34 cellular contexts compared by ENCODE assay signal in the genomic region with DNA sequence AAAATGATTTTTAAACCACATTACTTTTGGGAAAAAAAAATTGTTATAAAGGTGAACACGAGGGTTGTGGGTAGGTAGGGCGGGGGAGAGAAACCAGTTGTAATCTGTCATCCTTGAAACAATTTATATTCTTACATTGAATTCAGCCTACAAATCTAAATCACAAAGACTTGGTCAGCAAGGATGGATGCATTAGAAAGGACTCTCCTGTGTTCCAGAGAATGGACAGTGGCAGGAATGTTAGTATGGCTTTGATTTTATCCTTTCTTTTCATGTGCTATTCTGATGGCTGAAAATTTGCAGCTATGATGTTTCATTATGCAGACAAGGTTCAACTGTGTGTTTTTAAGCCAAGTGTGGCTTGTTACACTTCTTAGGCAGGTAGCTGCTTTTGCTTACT.
"Had no signal": no experiment of that assay in that cellular context is flagged by ENCODE, and none has a peak within 500 bp of the region (broad histone marks: within the 10 kb centered on the region; RNA-seq: fewer than 3 reads in every experiment).

No MANE protein-coding gene starts in this region.

- FAIRE-seq: bronchial epithelial cell, colon, TTC549 had no signal

- H3K9me3 ChIP-seq: MG63, Peyer's patch, SJSA1, SK-N-SH had no signal

- DNase-seq: activated CD4-positive, alpha-beta T cell treated with anti-CD3 and anti-CD28 coated beads for 36 hours; activated CD4-positive, alpha-beta T cell treated with anti-CD3 and anti-CD28 coated beads, Interleukin-2, amount 10 ng/mL, durations not matched to agents 7 days and 5 days; activated CD4-positive, alpha-beta T cell treated with anti-CD3 and anti-CD28 coated beads, Interleukin-2, amount 50 U/mL, for 48 hours; activated CD8-positive, alpha-beta T cell treated with anti-CD3 and anti-CD28 coated beads, Interleukin-2, amount 10 ng/mL, durations not matched to agents 7 days and 5 days; activated naive CD4-positive, alpha-beta T cell treated with anti-CD3 and anti-CD28 coated beads, Interleukin-2, amount 10 ng/mL, durations not matched to agents 7 days and 5 days; activated naive CD8-positive, alpha-beta T cell treated with anti-CD3 and anti-CD28 coated beads, Interleukin-2, amount 50 U/mL, for 24 hours; activated T-cell treated with anti-CD3 and anti-CD28 coated beads, Interleukin-2, amount 50 U/mL, for 4 hours; anterior cingulate cortex; caudate nucleus; cerebellar nuclear complex; MG63; NCI-H1048; NCI-H1105 treated with DMSO at 0.1 percent for 48 hours; NCI-H1436; NCI-H1694 treated with DMSO at 0.1 percent for 48 hours; NCI-H2029; NCI-H345; NCI-H524 treated with DMSO at 0.1 percent for 48 hours; NCI-H748 treated with DMSO at 0.1 percent for 48 hours; PC-3; Peyer's patch; RPMI8226; SHP77 treated with DMSO at 0.1 percent for 48 hours; SK-N-SH had no signal

- H3K4me3 Mint-ChIP-seq: activated CD4-positive, alpha-beta T cell treated with anti-CD3 and anti-CD28 coated beads for 36 hours; activated CD4-positive, alpha-beta T cell treated with anti-CD3 and anti-CD28 coated beads, Interleukin-2, amount 10 ng/mL, durations not matched to agents 7 days and 5 days; activated CD8-positive, alpha-beta T cell treated with anti-CD3 and anti-CD28 coated beads, Interleukin-2, amount 10 ng/mL, durations not matched to agents 7 days and 5 days; activated naive CD4-positive, alpha-beta T cell treated with anti-CD3 and anti-CD28 coated beads, Interleukin-2, amount 10 ng/mL, durations not matched to agents 7 days and 5 days; activated naive CD8-positive, alpha-beta T cell; activated naive CD8-positive, alpha-beta T cell treated with anti-CD3 and anti-CD28 coated beads, Interleukin-2, amount 50 U/mL, for 24 hours; activated T-cell treated with anti-CD3 and anti-CD28 coated beads, Interleukin-2, amount 50 U/mL, for 4 hours; activated T-helper 1 cell treated with anti-CD3 and anti-CD28 coated beads, Interleukin-12 subunit alpha, Interleukin-12 subunit beta, Interleukin-2, Interleukin-4 antibody, amounts not matched to agents 30 ng/mL and 10 ng/mL and 1 ng/mL, durations not matched to agents 14 hours and 24 hours and 36 hours; brain; T-helper 1 cell treated with Interleukin-12 subunit alpha and Interleukin-12 subunit beta and Interleukin-4 antibody, amounts not matched to agents 30 μg/mL and 1 μg/mL, for 36 hours; T-helper 2 cell treated with Interferon-gamma antibody and Interleukin-4, amounts not matched to agents 5 μg/mL and 100 μg/mL, for 36 hours had no signal

- H3K27ac Mint-ChIP-seq: activated CD4-positive, alpha-beta T cell treated with anti-CD3 and anti-CD28 coated beads for 36 hours; activated CD4-positive, alpha-beta T cell treated with anti-CD3 and anti-CD28 coated beads, Interleukin-2, amount 10 ng/mL, durations not matched to agents 7 days and 5 days; activated CD8-positive, alpha-beta T cell treated with anti-CD3 and anti-CD28 coated beads, Interleukin-2, amount 10 ng/mL, durations not matched to agents 7 days and 5 days; activated naive CD4-positive, alpha-beta T cell treated with anti-CD3 and anti-CD28 coated beads, Interleukin-2, amount 10 ng/mL, durations not matched to agents 7 days and 5 days; activated naive CD8-positive, alpha-beta T cell; activated naive CD8-positive, alpha-beta T cell treated with anti-CD3 and anti-CD28 coated beads, Interleukin-2, amount 50 U/mL, for 24 hours; activated T-helper 1 cell treated with anti-CD3 and anti-CD28 coated beads, Interleukin-12 subunit alpha, Interleukin-12 subunit beta, Interleukin-2, Interleukin-4 antibody, amounts not matched to agents 30 ng/mL and 10 ng/mL and 1 ng/mL, durations not matched to agents 14 hours and 24 hours and 36 hours; T-helper 1 cell treated with Interleukin-12 subunit alpha and Interleukin-12 subunit beta and Interleukin-4 antibody, amounts not matched to agents 30 μg/mL and 1 μg/mL, for 36 hours; T-helper 2 cell treated with Interferon-gamma antibody and Interleukin-4, amounts not matched to agents 5 μg/mL and 100 μg/mL, for 36 hours had no signal

- H3K36me3 Mint-ChIP-seq: activated naive CD4-positive, alpha-beta T cell treated with anti-CD3 and anti-CD28 coated beads, Interleukin-2, amount 10 ng/mL, durations not matched to agents 7 days and 5 days; activated naive CD8-positive, alpha-beta T cell; brain had no signal

- H3K4me1 ChIP-seq: Peyer's patch, SJSA1 had no signal

- H3K9ac ChIP-seq: SK-N-SH had no signal

- H3K27me3 ChIP-seq: Peyer's patch, SJSA1 had no signal

- H3K9me3 Mint-ChIP-seq: activated CD4-positive, alpha-beta T cell treated with anti-CD3 and anti-CD28 coated beads, Interleukin-2, amount 10 ng/mL, durations not matched to agents 7 days and 5 days; activated naive CD4-positive, alpha-beta T cell treated with anti-CD3 and anti-CD28 coated beads, Interleukin-2, amount 10 ng/mL, durations not matched to agents 7 days and 5 days; activated naive CD8-positive, alpha-beta T cell treated with anti-CD3 and anti-CD28 coated beads, Interleukin-2, amount 50 U/mL, for 24 hours; activated T-cell treated with anti-CD3 and anti-CD28 coated beads, Interleukin-2, amount 50 U/mL, for 4 hours; activated T-helper 1 cell treated with anti-CD3 and anti-CD28 coated beads, Interleukin-12 subunit alpha, Interleukin-12 subunit beta, Interleukin-2, Interleukin-4 antibody, amounts not matched to agents 30 ng/mL and 10 ng/mL and 1 ng/mL, durations not matched to agents 14 hours and 24 hours and 36 hours; brain; T-helper 1 cell treated with Interleukin-12 subunit alpha and Interleukin-12 subunit beta and Interleukin-4 antibody, amounts not matched to agents 30 μg/mL and 1 μg/mL, for 36 hours; T-helper 2 cell treated with Interferon-gamma antibody and Interleukin-4, amounts not matched to agents 5 μg/mL and 100 μg/mL, for 36 hours had no signal

- H3K36me3 ChIP-seq: MG63, Peyer's patch, SJSA1 had no signal

- H3K4me2 ChIP-seq: SK-N-SH had no signal

- H3K4me3 ChIP-seq: MG63, Peyer's patch, SJSA1 had no signal

- ATAC-seq: activated CD4-positive, alpha-beta T cell treated with anti-CD3 and anti-CD28 coated beads for 36 hours; activated CD4-positive, CD25-positive, alpha-beta regulatory T cell treated with anti-CD3 and anti-CD28 coated beads, Interleukin-2, amount 50 U/mL, for 24 hours; activated CD8-positive, alpha-beta T cell treated with anti-CD3 and anti-CD28 coated beads, Interleukin-2, amount 10 ng/mL, durations not matched to agents 7 days and 5 days; activated naive CD8-positive, alpha-beta T cell treated with anti-CD3 and anti-CD28 coated beads, Interleukin-2, amount 50 U/mL, for 24 hours; activated T-cell treated with anti-CD3 and anti-CD28 coated beads, Interleukin-2, amount 50 U/mL, for 4 hours; PC-3 had no signal

- H3K4me1 Mint-ChIP-seq: activated naive CD4-positive, alpha-beta T cell treated with anti-CD3 and anti-CD28 coated beads, Interleukin-2, amount 10 ng/mL, durations not matched to agents 7 days and 5 days had no signal

- H3K27ac ChIP-seq: Peyer's patch, SJSA1 had no signal

- H3K27me3 Mint-ChIP-seq: activated CD4-positive, alpha-beta T cell treated with anti-CD3 and anti-CD28 coated beads for 36 hours; activated naive CD8-positive, alpha-beta T cell; activated naive CD8-positive, alpha-beta T cell treated with anti-CD3 and anti-CD28 coated beads, Interleukin-2, amount 50 U/mL, for 24 hours; brain had no signal
